24 cellular contexts compared by ENCODE assay signal in the genomic region with DNA sequence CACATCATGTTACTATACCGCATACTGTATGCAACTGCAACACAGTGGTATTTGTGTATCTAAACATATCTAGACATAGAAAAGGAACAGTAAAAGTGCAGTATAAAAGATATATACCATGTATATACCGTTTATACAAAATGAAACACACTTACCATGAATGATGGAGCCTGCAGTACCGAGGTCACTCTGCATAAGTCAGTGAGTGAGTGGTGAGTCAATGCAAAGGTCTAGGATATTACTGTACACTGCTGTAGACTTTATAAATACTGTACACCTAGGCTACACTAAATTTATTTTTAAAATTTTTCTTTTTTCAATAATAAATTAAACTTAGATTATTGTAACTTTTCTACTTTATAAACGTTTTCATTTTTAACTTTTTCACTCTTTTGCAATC. TPM values are rescaled to one million over a fixed set of nuclear protein-coding genes. Genes with fewer than 3 reads are reported as not detected.
"Had no signal": no experiment of that assay in that cellular context is flagged by ENCODE, and none has a peak within 500 bp of the region (broad histone marks: within the 10 kb centered on the region; RNA-seq: fewer than 3 reads in every experiment).

No MANE protein-coding gene starts in this region.

- H3K36me3 ChIP-seq: colonic mucosa, lower lobe of right lung, ovary, sigmoid colon had no signal

- ATAC-seq: left ventricle myocardium superior; lower lobe of right lung; natural killer cell; psoas muscle; right cardiac atrium; stimulated activated effector memory CD8-positive, alpha-beta T cell treated with anti-CD3 and anti-CD28 coated beads, Interleukin-12 subunit alpha, Interleukin-12 subunit beta, amount 100 ng/mL, for 72 hours had no signal

- H3K4me3 ChIP-seq: colonic mucosa, esophagus squamous epithelium, lower lobe of right lung, ovary, psoas muscle, sigmoid colon, stomach, testis, tibial artery had no signal

- H3K27me3 ChIP-seq: colonic mucosa, esophagus squamous epithelium, ovary, sigmoid colon, stomach, testis, tibial artery had no signal

- H3K4me1 ChIP-seq: colonic mucosa, lower lobe of right lung, psoas muscle, sigmoid colon, stomach, testis, tibial artery had no signal

- H3K27ac ChIP-seq: colonic mucosa, esophagus squamous epithelium, lower lobe of right lung, ovary, psoas muscle, sigmoid colon, stomach, testis, tibial artery had no signal

- DNase-seq: colonic mucosa; effector memory CD4-positive, alpha-beta T cell; esophagus squamous epithelium; hypothalamus; immature natural killer cell; islet precursor cell; kidney glomerular epithelial cell; left ventricle myocardium superior; lower lobe of right lung; natural killer cell; occipital lobe; ovary; posterior cingulate gyrus; psoas muscle; right cardiac atrium; sigmoid colon; stimulated activated CD4-positive, alpha-beta T cell treated with anti-CD3 and anti-CD28 coated beads, Interleukin-2, amount 100 ng/mL, for 24 hours; stimulated activated CD4-positive, alpha-beta T cell treated with anti-CD3 and anti-CD28 coated beads, Interleukin-4, amount 100 ng/mL, for 24 hours; stimulated activated naive CD4-positive, alpha-beta T cell treated with Interleukin-2 at 50 U/mL for 16 hours; stomach; testis; tibial artery had no signal

- H3K9me3 ChIP-seq: colonic mucosa, esophagus squamous epithelium, lower lobe of right lung, ovary, psoas muscle, sigmoid colon, stomach, testis, tibial artery had no signal

RNA-seq across cellular contexts. Expression of gene PRELID2, which starts 29.3 kb away (rescaled TPM):
- polyA plus RNA-seq: neural cell had no signal
